Comparison of ENCODE assay signal across 11 cellular contexts in the genomic region with DNA sequence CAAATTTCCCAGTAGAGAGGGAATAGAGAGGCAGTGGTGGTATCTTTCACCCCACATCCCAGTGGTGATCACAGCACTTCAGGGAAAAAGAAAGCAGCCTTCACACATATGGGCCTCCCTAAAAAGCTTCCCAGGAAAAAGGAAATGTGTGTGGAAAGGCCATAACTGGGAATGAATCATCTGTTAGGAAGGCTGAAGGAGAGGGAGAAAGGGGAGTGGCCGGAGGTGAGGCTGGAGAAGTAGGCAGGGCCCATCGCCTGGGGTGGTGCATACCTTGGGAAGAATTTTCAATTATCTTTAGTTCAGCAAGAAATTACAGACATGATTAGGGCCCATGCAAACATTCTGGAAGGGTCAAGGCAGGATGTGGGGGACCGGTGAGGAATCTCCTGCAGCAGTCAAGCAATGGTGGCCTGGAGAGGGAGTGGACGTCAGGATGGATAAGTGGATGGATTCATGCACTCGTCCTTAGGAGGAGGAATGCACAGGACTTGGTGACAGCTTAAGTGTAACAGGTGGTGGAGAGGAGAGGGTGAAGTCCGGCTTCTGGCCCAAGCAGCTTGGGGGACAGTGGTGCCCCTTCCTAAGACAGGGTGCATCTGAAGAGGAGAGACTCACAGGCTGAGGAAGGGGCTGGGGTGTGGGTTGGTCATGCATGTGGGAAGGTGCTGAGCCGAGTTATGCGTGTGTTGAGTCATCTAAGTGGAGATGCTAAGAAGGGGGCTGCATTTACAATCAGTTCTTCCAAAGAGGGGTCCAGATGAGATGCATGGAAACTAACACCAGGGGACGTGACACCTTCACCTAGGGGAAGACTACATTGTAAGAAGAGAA. TPM values are rescaled to one million over a fixed set of nuclear protein-coding genes. Genes with fewer than 3 reads are reported as not detected.
DNase-seq lines count a peak whose midpoint lies in the region; ATAC-seq and TF ChIP-seq lines count a peak whose summit lies in the region.
"Had no signal": no experiment of that assay in that cellular context is flagged by ENCODE, and none has a peak within 500 bp of the region (broad histone marks: within the 10 kb centered on the region; RNA-seq: fewer than 3 reads in every experiment).

No MANE protein-coding gene starts in this region.

- peak overlapping the region; percentile 88 for H3K27ac Mint-ChIP-seq in activated CD8-positive, alpha-beta memory T cell treated with anti-CD3 and anti-CD28 coated beads, Interleukin-2, amount 10 ng/mL, durations not matched to agents 7 days and 5 days
- H3K27ac Mint-ChIP-seq in T-cell (peak overlapping the region; percentile 82 to 88), type B pancreatic cell (peak overlapping the region; percentile 51)
- H3K27ac Mint-ChIP-seq: IgD-negative memory B cell had no signal

- POLR2A ChIA-PET in T-cell (lab: Charles Lee) = no interaction called here

- TF ChIP-seq CTCF in type B pancreatic cell (conservative IDR thresholded peaks at IDR 0.05) = no peak

- H3K4me1 Mint-ChIP-seq in activated CD8-positive, alpha-beta memory T cell treated with anti-CD3 and anti-CD28 coated beads, Interleukin-2, amount 10 ng/mL, durations not matched to agents 7 days and 5 days = peaks cover 75% of the 10 kb centered on the region
- H3K4me1 Mint-ChIP-seq in T-cell = peaks cover 81 to 85% (median 85%) of the 10 kb centered on the region in 3 donors
- H3K4me1 Mint-ChIP-seq in type B pancreatic cell (ENCODE audit: unreplicated experiment) = peaks cover 33% of the 10 kb centered on the region

- H3K9me3 Mint-ChIP-seq in activated CD8-positive, alpha-beta memory T cell treated with anti-CD3 and anti-CD28 coated beads, Interleukin-2, amount 10 ng/mL, durations not matched to agents 7 days and 5 days (ENCODE audit: low read depth) = no peaks in the 10 kb centered on the region
- H3K9me3 Mint-ChIP-seq in T-cell (no peaks in the 10 kb centered on the region), type B pancreatic cell (no peaks in the 10 kb centered on the region)
- H3K9me3 Mint-ChIP-seq: nephron had no signal

- DNase-seq in activated CD8-positive, alpha-beta memory T cell treated with anti-CD3 and anti-CD28 coated beads, Interleukin-2, amount 10 ng/mL, durations not matched to agents 7 days and 5 days = peak; percentile 39
- DNase-seq in activated CD8-positive, alpha-beta memory T cell treated with anti-CD3 and anti-CD28 coated beads for 24 hours = no peak
- DNase-seq in T-cell (no peak), hepatic stellate cell (ENCODE audit: low spot score) (peak; percentile 60), type B pancreatic cell (ENCODE audit: extremely low spot score, unreplicated experiment) (no peak), NCI-H345 (lab: John Stamatoyannopoulos, UW) (no peak), NAMALWA (ENCODE audit: low spot score) (no peak)
- no peak for DNase-seq in NK-92 treated with Interleukin-12 subunit alpha and Interleukin-12 subunit beta, amount 100 ng/mL, for 24 hours (lab: John Stamatoyannopoulos, UW)
- DNase-seq: activated naive CD4-positive, alpha-beta T cell treated with anti-CD3 and anti-CD28 coated beads, Interleukin-2, amount 50 U/mL, for 16 hours had no signal

- no peak for ATAC-seq in activated CD8-positive, alpha-beta memory T cell treated with anti-CD3 and anti-CD28 coated beads, Interleukin-2, amount 10 ng/mL, durations not matched to agents 7 days and 5 days
- no peak for ATAC-seq in T-cell (replicated peaks in 1 of 4)

- CTCF ChIA-PET in activated CD8-positive, alpha-beta memory T cell treated with anti-CD3 and anti-CD28 coated beads, Interleukin-2, amount 10 ng/mL, durations not matched to agents 7 days and 5 days (lab: Charles Lee) = interaction anchor here (1.2 to 2.4 kb wide), 3 partner anchors 13 to 15 kb away, joined by 3 to 12 read pairs (median 4); no protein-coding TSS in a partner anchor
- CTCF ChIA-PET in T-cell (lab: Charles Lee) = interaction anchor here (0.6 to 2.9 kb wide), 2 partner anchors 8 to 19 kb away, joined by 3 to 9 read pairs; no protein-coding TSS in a partner anchor

- H3K36me3 Mint-ChIP-seq in activated CD8-positive, alpha-beta memory T cell treated with anti-CD3 and anti-CD28 coated beads, Interleukin-2, amount 10 ng/mL, durations not matched to agents 7 days and 5 days = peaks cover 1% of the 10 kb centered on the region
- H3K36me3 Mint-ChIP-seq in T-cell (peaks cover 3% of the 10 kb centered on the region), type B pancreatic cell (no peaks in the 10 kb centered on the region)
- H3K36me3 Mint-ChIP-seq: IgD-negative memory B cell had no signal

- H3K4me3 Mint-ChIP-seq in activated CD8-positive, alpha-beta memory T cell treated with anti-CD3 and anti-CD28 coated beads, Interleukin-2, amount 10 ng/mL, durations not matched to agents 7 days and 5 days = no peak overlapping the region
- H3K4me3 Mint-ChIP-seq in T-cell = peak overlapping the region in 1 of 3 donors; percentile 64
- H3K4me3 Mint-ChIP-seq in type B pancreatic cell = peak overlapping the region; percentile 65
- H3K4me3 Mint-ChIP-seq: IgD-negative memory B cell, nephron had no signal

- H3K27me3 Mint-ChIP-seq in activated CD8-positive, alpha-beta memory T cell treated with anti-CD3 and anti-CD28 coated beads, Interleukin-2, amount 10 ng/mL, durations not matched to agents 7 days and 5 days = no peaks in the 10 kb centered on the region
- H3K27me3 Mint-ChIP-seq in T-cell = no peaks in the 10 kb centered on the region
- peaks cover 2% of the 10 kb centered on the region for H3K27me3 Mint-ChIP-seq in type B pancreatic cell

RNA-seq across cellular contexts. Expression of a gene that starts 17.9 kb away (rescaled TPM):
- total RNA-seq in activated CD8-positive, alpha-beta memory T cell treated with anti-CD3 and anti-CD28 coated beads, Interleukin-2, amount 10 ng/mL, durations not matched to agents 7 days and 5 days = 10 to 100 TPM; 15.1 to 18.1 TPM
- total RNA-seq in T-cell (10 to 100 TPM in 1 of 5 donors, 1 to 10 TPM in 4; 7.0 to 15.3 (median 8.8) TPM), type B pancreatic cell (ENCODE audit: low replicate concordance) (3.7 and 9.2 TPM in 2 replicates)

Comparison
In these comparisons a context has a peak if more than half of its experiments do, and no peak if none do; other contexts are left out.
1. DNase-seq: peak in activated CD8-positive, alpha-beta memory T cell treated with anti-CD3 and anti-CD28 coated beads, Interleukin-2, amount 10 ng/mL, durations not matched to agents 7 days and 5 days (single experiment) and hepatic stellate cell (single experiment); none in activated CD8-positive, alpha-beta memory T cell treated with anti-CD3 and anti-CD28 coated beads for 24 hours (single experiment), T-cell (0 of 34), type B pancreatic cell (single experiment), NCI-H345 (single experiment), NAMALWA (single experiment) and NK-92 treated with Interleukin-12 subunit alpha and Interleukin-12 subunit beta, amount 100 ng/mL, for 24 hours (single experiment).
2. Peak in every context shown above with its lines, with median percentiles within 50 percentile points of each other: H3K27ac Mint-ChIP-seq.